11 cellular contexts compared by ENCODE assay signal in the genomic region with DNA sequence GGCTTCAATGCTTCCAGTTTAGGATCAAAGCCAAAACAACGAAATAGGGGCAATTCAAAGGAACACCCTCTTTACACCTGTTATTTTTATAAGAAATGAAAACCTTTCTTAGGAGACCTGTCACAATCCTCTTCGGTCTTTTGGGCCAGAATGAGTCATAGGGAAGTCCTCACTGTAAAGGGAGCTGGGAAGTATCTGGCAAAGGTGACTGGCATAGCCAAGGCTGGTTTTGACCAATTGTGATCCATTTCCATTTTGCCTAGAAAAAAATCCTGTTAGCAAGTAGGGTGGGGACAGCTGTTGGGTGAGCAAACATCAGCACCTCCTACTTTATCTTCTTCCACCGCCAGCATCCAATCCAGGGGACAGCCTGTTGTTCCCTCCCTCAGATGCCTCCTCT.
"Had no signal": no experiment of that assay in that cellular context is flagged by ENCODE, and none has a peak within 500 bp of the region (broad histone marks: within the 10 kb centered on the region; RNA-seq: fewer than 3 reads in every experiment).

No MANE protein-coding gene starts in this region.

- H3K27ac ChIP-seq: left lung had no signal

- FAIRE-seq: islet of Langerhans had no signal

- H3K36me3 ChIP-seq: left lung had no signal

- H3K4me1 ChIP-seq: left lung had no signal

- DNase-seq: activated B cell treated with CpG ODN at 0.5 μM for 24 hours; activated CD4-positive, alpha-beta T cell treated with anti-CD3 and anti-CD28 coated beads, Interleukin-2, amount 10 ng/mL, durations not matched to agents 7 days and 5 days; activated CD8-positive, alpha-beta memory T cell treated with anti-CD3 and anti-CD28 coated beads for 24 hours; activated naive CD4-positive, alpha-beta T cell treated with anti-CD3 and anti-CD28 coated beads, Interleukin-2, amount 10 ng/mL, durations not matched to agents 7 days and 5 days; cortex of kidney; effector CD8-positive, alpha-beta T cell; left lung; stimulated activated CD4-positive, alpha-beta T cell treated with anti-CD3 and anti-CD28 coated beads, Interleukin-2, amount 100 ng/mL, for 48 hours; stimulated activated naive CD4-positive, alpha-beta T cell treated with Interleukin-2 at 50 U/mL for 16 hours; T-helper 17 cell had no signal

- ATAC-seq: left lung, T-helper 17 cell had no signal

- H3K4me3 ChIP-seq: left lung had no signal
